22 cellular contexts compared by ENCODE assay signal in genomic region chr2:53903011-53903410, GRCh38. TPM values are rescaled to one million over a fixed set of nuclear protein-coding genes. Genes with fewer than 3 reads are reported as not detected.
DNase-seq lines count a peak whose midpoint lies in the region; ATAC-seq, FAIRE-seq and TF ChIP-seq lines count a peak whose summit lies in the region.
"Had no signal": no experiment of that assay in that cellular context is flagged by ENCODE, and none has a peak within 500 bp of the region (broad histone marks: within the 10 kb centered on the region; RNA-seq: fewer than 3 reads in every experiment).

No MANE protein-coding gene starts in this region.

- peaks cover 2 to 25% of the 10 kb centered on the region in 2 experiments for H3K36me3 ChIP-seq in GM12878 (ENCODE audit: control insufficient read depth in 2 of 2, insufficient read depth in 2 of 2, low read length in 1 of 2)
- H3K36me3 ChIP-seq: ovary had no signal

- intact Hi-C loops in natural killer cell (cut with micrococcal nuclease), result no loop called here
- intact Hi-C loops in GM12878 (cut with micrococcal nuclease; ENCODE audit: unreplicated experiment), result no loop called here

- H3K4me1 Mint-ChIP-seq in natural killer cell, result no peaks in the 10 kb centered on the region
- H3K4me1 Mint-ChIP-seq in natural killer cell treated with Interleukin-12 subunit alpha and Interleukin-12 subunit beta and Interleukin-15 and Interleukin-18, amount 100 ng/mL, for 72 hours (ENCODE audit: low read depth in 2 of 2), result peaks cover 0 to 3% of the 10 kb centered on the region in 2 donors
- H3K4me1 Mint-ChIP-seq in stimulated activated naive CD8-positive, alpha-beta T cell treated with anti-CD3 and anti-CD28 coated beads, Interleukin-15, amount 100 ng/mL, for 72 hours, result no peaks in the 10 kb centered on the region
- H3K4me1 Mint-ChIP-seq: activated naive CD8-positive, alpha-beta T cell treated with anti-CD3 and anti-CD28 coated beads, Interleukin-2, amount 50 U/mL, for 24 hours had no signal

- H3K27ac ChIP-seq in GM12878 (ENCODE audit: control insufficient read depth, insufficient read depth), result no peak overlapping the region
- H3K27ac ChIP-seq: ovary, right atrium auricular region had no signal

- FAIRE-seq in GM12878 (lab: Jason Lieb, UNC), result no peak

- peak overlapping the region; percentile 0 to 19 for H3K27ac Mint-ChIP-seq in natural killer cell
- H3K27ac Mint-ChIP-seq in natural killer cell treated with Interleukin-12 subunit alpha and Interleukin-12 subunit beta and Interleukin-15 and Interleukin-18, amount 100 ng/mL, for 72 hours, result peak overlapping the region in 1 of 2 donors; percentile 0
- H3K27ac Mint-ChIP-seq in stimulated activated naive CD8-positive, alpha-beta T cell treated with anti-CD3 and anti-CD28 coated beads, Interleukin-15, amount 100 ng/mL, for 72 hours, result peak overlapping the region in 1 of 2 donors; percentile 26
- H3K27ac Mint-ChIP-seq: activated T-helper 2 cell treated with anti-CD3 and anti-CD28 coated beads, Interferon-gamma antibody, Interleukin-2, Interleukin-4, amounts not matched to agents 10 μg/mL and 5 μg/mL and 100 μg/mL, durations not matched to agents 14 hours and 24 hours and 36 hours had no signal

- DNase-seq in natural killer cell, result no peak
- no peak for DNase-seq in natural killer cell treated with Interleukin-12 subunit alpha and Interleukin-12 subunit beta and Interleukin-15 and Interleukin-18, amount 100 ng/mL, for 72 hours (ENCODE audit: low spot score)
- no peak for DNase-seq in GM12878 (ENCODE audit: low read depth, low spot score)
- DNase-seq in medulla oblongata (ENCODE audit: extremely low spot score), result peak; percentile 23
- DNase-seq in activated CD8-positive, alpha-beta memory T cell treated with anti-CD3 and anti-CD28 coated beads, Interleukin-2, amount 50 U/mL, for 4 hours, result no peak
- DNase-seq in stimulated activated naive CD8-positive, alpha-beta T cell treated with anti-CD3 and anti-CD28 coated beads, Interleukin-15, amount 100 ng/mL, for 72 hours, result no peak
- DNase-seq: activated naive CD8-positive, alpha-beta T cell treated with anti-CD3 and anti-CD28 coated beads, Interleukin-2, amount 50 U/mL, for 24 hours; effector memory CD8-positive, alpha-beta T cell; GDM1; glutamatergic neuron; H7; KBM-7; kidney glomerular epithelial cell; mammary epithelial cell; NCI-H1436 treated with DMSO at 0.1 percent for 48 hours; NCI-H69; ovary; SHP77; SW 1271 had no signal

- POLR2A ChIA-PET in GM12878 (lab: Charles Lee), result interaction anchor here (0.6 kb wide), 1 partner anchor 47 kb away, joined by 5 read pairs; no protein-coding TSS in a partner anchor

- no peaks in the 10 kb centered on the region for H3K4me1 ChIP-seq in GM12878 (ENCODE audit: control insufficient read depth, insufficient read depth, low read length)
- H3K4me1 ChIP-seq: right atrium auricular region had no signal

- SMC1A ChIA-PET in GM12878 (lab: Charles Lee; ENCODE audit: uncharacterized antibody, unreplicated experiment), result no interaction called here

- CTCF ChIA-PET in GM12878 (lab: Yijun Ruan, JAX), result interaction anchor here (1.2 kb wide), 1 partner anchor 201 kb away, joined by 3 read pairs; no protein-coding TSS in a partner anchor

- no peaks in the 10 kb centered on the region for H3K9me3 Mint-ChIP-seq in natural killer cell
- H3K9me3 Mint-ChIP-seq in natural killer cell treated with Interleukin-12 subunit alpha and Interleukin-12 subunit beta and Interleukin-15 and Interleukin-18, amount 100 ng/mL, for 72 hours, result no peaks in the 10 kb centered on the region
- no peaks in the 10 kb centered on the region for H3K9me3 Mint-ChIP-seq in stimulated activated naive CD8-positive, alpha-beta T cell treated with anti-CD3 and anti-CD28 coated beads, Interleukin-15, amount 100 ng/mL, for 72 hours
- H3K9me3 Mint-ChIP-seq: activated naive CD8-positive, alpha-beta T cell treated with anti-CD3 and anti-CD28 coated beads, Interleukin-2, amount 50 U/mL, for 24 hours; activated T-helper 2 cell treated with anti-CD3 and anti-CD28 coated beads, Interferon-gamma antibody, Interleukin-2, Interleukin-4, amounts not matched to agents 10 μg/mL and 5 μg/mL and 100 μg/mL, durations not matched to agents 14 hours and 24 hours and 36 hours; effector memory CD8-positive, alpha-beta T cell had no signal

- in situ Hi-C loops in GM12878 (cut with MboI), result no loop called here

- TF ChIP-seq POLR2A in GM12878 (IDR thresholded peaks at IDR 0.05; ENCODE audit: low read depth, low read length), result no peak

- TF ChIP-seq CTCF in natural killer cell (IDR thresholded peaks at IDR 0.05) (no peak), GM12878 (IDR thresholded peaks at IDR 0.05 in 2 of 3, conservative IDR thresholded peaks at IDR 0.05 in 1 of 3; ENCODE audit: control insufficient read depth in 2 of 3, extremely low read depth in 1 of 3, insufficient read depth in 1 of 3, low read depth in 3 of 3, low read length in 3 of 3) (0 out of 6 replicates have a peak, but pooled peaks of 1 of the 3 experiments have one; percentile 1)

- H3K79me2 ChIP-seq in GM12878 (ENCODE audit: control insufficient read depth, insufficient read depth, low read length), result no peaks in the 10 kb centered on the region

- no peaks in the 10 kb centered on the region for H3K9me3 ChIP-seq in GM12878 (replicated peaks; ENCODE audit: control insufficient read depth, insufficient read depth, low read length)
- H3K9me3 ChIP-seq: ovary, right atrium auricular region had no signal

- WGBS in GM12878 (ENCODE audit: insufficient coverage, insufficient replicate concordance, low lambda C conversion rate, missing lambda C conversion rate), result 95% methylated on average over 4 of the region's 4 CpGs

- no peak overlapping the region for H3K4me2 ChIP-seq in GM12878 (ENCODE audit: control insufficient read depth, insufficient read depth)

- no peak for TF ChIP-seq EP300 in GM12878 (IDR thresholded peaks at IDR 0.05; ENCODE audit: borderline replicate concordance in 1 of 2, control insufficient read depth in 1 of 2, low read depth in 2 of 2, low read length in 2 of 2)

- H3K9ac ChIP-seq in GM12878 (ENCODE audit: control insufficient read depth, insufficient read depth, low read length), result no peak overlapping the region

- RAD21 ChIA-PET in GM12878 (lab: Charles Lee; ENCODE audit: unreplicated experiment), result no interaction called here

- no peak for ATAC-seq in natural killer cell
- no peak for ATAC-seq in natural killer cell treated with Interleukin-12 subunit alpha and Interleukin-12 subunit beta and Interleukin-15 and Interleukin-18, amount 100 ng/mL, for 72 hours
- ATAC-seq in GM12878, result no peak
- ATAC-seq in stimulated activated naive CD8-positive, alpha-beta T cell treated with anti-CD3 and anti-CD28 coated beads, Interleukin-15, amount 100 ng/mL, for 72 hours, result no peak
- no peak for ATAC-seq in HG02840 (IDR thresholded peaks at IDR 0.05; ENCODE audit: low FRiP score, unreplicated experiment)
- ATAC-seq: activated naive CD8-positive, alpha-beta T cell treated with anti-CD3 and anti-CD28 coated beads, Interleukin-2, amount 50 U/mL, for 24 hours; effector memory CD8-positive, alpha-beta T cell had no signal

- no peak overlapping the region for H3K4me3 Mint-ChIP-seq in natural killer cell
- no peak overlapping the region for H3K4me3 Mint-ChIP-seq in natural killer cell treated with Interleukin-12 subunit alpha and Interleukin-12 subunit beta and Interleukin-15 and Interleukin-18, amount 100 ng/mL, for 72 hours
- no peak overlapping the region for H3K4me3 Mint-ChIP-seq in stimulated activated naive CD8-positive, alpha-beta T cell treated with anti-CD3 and anti-CD28 coated beads, Interleukin-15, amount 100 ng/mL, for 72 hours
- H3K4me3 Mint-ChIP-seq: activated naive CD8-positive, alpha-beta T cell treated with anti-CD3 and anti-CD28 coated beads, Interleukin-2, amount 50 U/mL, for 24 hours; effector memory CD8-positive, alpha-beta T cell had no signal

- H3K27me3 ChIP-seq in GM12878 (replicated peaks in 1 of 2; ENCODE audit: control insufficient read depth in 2 of 2, insufficient read depth in 2 of 2, low read length in 1 of 2), result no peaks in the 10 kb centered on the region
- H3K27me3 ChIP-seq: ovary, right atrium auricular region had no signal

- peaks cover 21% of the 10 kb centered on the region for H3K36me3 Mint-ChIP-seq in natural killer cell
- peaks cover 35% of the 10 kb centered on the region for H3K36me3 Mint-ChIP-seq in natural killer cell treated with Interleukin-12 subunit alpha and Interleukin-12 subunit beta and Interleukin-15 and Interleukin-18, amount 100 ng/mL, for 72 hours

- H2AFZ ChIP-seq in GM12878 (ENCODE audit: control insufficient read depth, low read depth, low read length), result no peak overlapping the region

- no peaks in the 10 kb centered on the region for H4K20me1 ChIP-seq in GM12878 (ENCODE audit: control insufficient read depth, insufficient read depth)

- TF ChIP-seq RAD21 in GM12878 (IDR thresholded peaks at IDR 0.05; ENCODE audit: insufficient read depth, low read depth, low read length), result no peak

- no peak overlapping the region for H3K4me3 ChIP-seq in GM12878
- H3K4me3 ChIP-seq: ovary, right atrium auricular region had no signal

- BruUV-seq in GM12878 (replicated peaks; lab: Mats Ljungman, UMichigan), result TSS peak; percentile 27

- no peaks in the 10 kb centered on the region for H3K27me3 Mint-ChIP-seq in natural killer cell (ENCODE audit: low read depth in 2 of 2)
- H3K27me3 Mint-ChIP-seq in natural killer cell treated with Interleukin-12 subunit alpha and Interleukin-12 subunit beta and Interleukin-15 and Interleukin-18, amount 100 ng/mL, for 72 hours, result no peaks in the 10 kb centered on the region
- no peaks in the 10 kb centered on the region for H3K27me3 Mint-ChIP-seq in stimulated activated naive CD8-positive, alpha-beta T cell treated with anti-CD3 and anti-CD28 coated beads, Interleukin-15, amount 100 ng/mL, for 72 hours
- H3K27me3 Mint-ChIP-seq: activated naive CD8-positive, alpha-beta T cell treated with anti-CD3 and anti-CD28 coated beads, Interleukin-2, amount 50 U/mL, for 24 hours; effector memory CD8-positive, alpha-beta T cell had no signal

RNA-seq across cellular contexts. Expression of gene GPR75, which starts 43.2 kb away (rescaled TPM):
- total RNA-seq in natural killer cell (1 to 10 TPM; 3.8 to 4.9 (median 4.1) TPM), GM12878 (2014; rRNA removed) (2.0 and 2.1 TPM in 2 replicates), GM12878 (2014; rRNA removed; fragmentation: Illumina TruSeq; extraction: Trizol) (2.6 TPM in 2 replicates), GM12878 (2021) (1.7 and 2.5 TPM in 2 replicates)
- 10 to 100 TPM in 1 of 2 donors, 1 to 10 TPM in 1; 3.9 to 13.2 TPM for total RNA-seq in natural killer cell treated with Interleukin-12 subunit alpha and Interleukin-12 subunit beta and Interleukin-15 and Interleukin-18, amount 100 ng/mL, for 72 hours
- 11.0 and 12.2 TPM in 2 replicates for total RNA-seq in GM12878 (2013; cell fraction: nucleolus; rRNA removed)
- 1.4 TPM for polyA plus RNA-seq in GM12878 (2011; ENCODE audit: low read depth)
- polyA plus RNA-seq in GM12878 (2011; rRNA removed) (1.5 and 2.0 TPM in 2 replicates), GM12878 (2014; fragmentation: Illumina TruSeq; extraction: Trizol) (3.5 and 3.7 TPM in 2 replicates), GM12878 (2014; fragmentation: Nextera tagmentation; extraction: Ambion mirVana) (under 1 TPM in 1 of 2 experiments, not detected in 1; 0.02 TPM), GM12878 (2014; rRNA removed) (2.2 and 2.6 TPM in 2 replicates), GM12878 (2016; fragmentation: Nextera tagmentation; extraction: Ambion mirVana) (under 1 TPM in 1 of 2 experiments, not detected in 1; 0.20 TPM)
- 1.2 and 1.8 TPM in 2 replicates for polyA plus RNA-seq in GM12878 (2011; cell fraction: cytosol; rRNA removed)
- 4.3 and 5.6 TPM in 2 replicates for polyA plus RNA-seq in GM12878 (2011; cell fraction: nucleus; rRNA removed)
- 1.2 and 1.5 TPM in 2 replicates for polyA plus RNA-seq in GM12878 (2012)
- 5.7 and 8.1 TPM in 2 replicates for polyA minus RNA-seq in GM12878 (2011; rRNA and poly(A)+ RNA removed)
- not detected in 2 replicates for polyA minus RNA-seq in GM12878 (2011; cell fraction: cytosol; rRNA and poly(A)+ RNA removed)
- 4.6 and 10.3 TPM in 2 replicates for polyA minus RNA-seq in GM12878 (2011; cell fraction: nucleus; rRNA and poly(A)+ RNA removed)
